ENCODE assay signal across 11 cellular contexts in genomic region chr17:74768763-74769114, GRCh38. TPM values are rescaled to one million over a fixed set of nuclear protein-coding genes. Genes with fewer than 3 reads are reported as not detected.
DNase-seq lines count a peak whose midpoint lies in the region; TF ChIP-seq lines count a peak whose summit lies in the region.
"Had no signal": no experiment of that assay in that cellular context is flagged by ENCODE, and none has a peak within 500 bp of the region (broad histone marks: within the 10 kb centered on the region; RNA-seq: fewer than 3 reads in every experiment).

No MANE protein-coding gene starts in this region.

- H3K36me3 Mint-ChIP-seq in activated naive CD4-positive, alpha-beta T cell treated with anti-CD3 and anti-CD28 coated beads, Interleukin-2, amount 50 U/mL, for 24 hours, result peaks cover 3% of the 10 kb centered on the region
- H3K36me3 Mint-ChIP-seq in mesothelial cell of epicardium, result peaks cover 15% of the 10 kb centered on the region

- peaks cover 29% of the 10 kb centered on the region for H3K4me1 Mint-ChIP-seq in activated naive CD4-positive, alpha-beta T cell treated with anti-CD3 and anti-CD28 coated beads, Interleukin-2, amount 50 U/mL, for 24 hours
- peaks cover 19% of the 10 kb centered on the region for H3K4me1 Mint-ChIP-seq in mesothelial cell of epicardium

- H3K27ac ChIP-seq in caudate nucleus (ENCODE audit: low read depth, low read length), result peak overlapping the region; percentile 93

- H3K27me3 Mint-ChIP-seq in activated naive CD4-positive, alpha-beta T cell treated with anti-CD3 and anti-CD28 coated beads, Interleukin-2, amount 50 U/mL, for 24 hours, result no peaks in the 10 kb centered on the region
- H3K27me3 Mint-ChIP-seq in mesothelial cell of epicardium (ENCODE audit: low read depth), result no peaks in the 10 kb centered on the region

- H3K9me3 Mint-ChIP-seq in activated naive CD4-positive, alpha-beta T cell treated with anti-CD3 and anti-CD28 coated beads, Interleukin-2, amount 50 U/mL, for 24 hours, result no peaks in the 10 kb centered on the region
- no peaks in the 10 kb centered on the region for H3K9me3 Mint-ChIP-seq in mesothelial cell of epicardium

- no peak for DNase-seq in activated naive CD4-positive, alpha-beta T cell treated with anti-CD3 and anti-CD28 coated beads, Interleukin-2, amount 50 U/mL, for 16 hours
- DNase-seq in caudate nucleus (lab: John Stamatoyannopoulos, UW), result peak in 1 of 61 donors; percentile 41
- no peak for DNase-seq in mesothelial cell of epicardium (ENCODE audit: low spot score in 2 of 2, unreplicated experiment in 2 of 2)
- DNase-seq in NOMO-1 treated with DMSO at 0.1 percent for 48 hours (lab: John Stamatoyannopoulos, UW; ENCODE audit: unreplicated experiment), result no peak
- DNase-seq in AG20443 (ENCODE audit: low spot score), result no peak
- no peak for DNase-seq in NCI-H69 (lab: John Stamatoyannopoulos, UW)
- DNase-seq in NCI-H2107 treated with DMSO at 0.1 percent for 48 hours (lab: John Stamatoyannopoulos, UW; ENCODE audit: unreplicated experiment), result no peak
- DNase-seq: activated CD4-positive, CD25-positive, alpha-beta regulatory T cell; stimulated activated CD4-positive, alpha-beta T cell treated with anti-CD3 and anti-CD28 coated beads, Interleukin-2, amount 100 ng/mL, for 24 hours had no signal

- peak overlapping the region; percentile 84 for H3K27ac Mint-ChIP-seq in activated naive CD4-positive, alpha-beta T cell treated with anti-CD3 and anti-CD28 coated beads, Interleukin-2, amount 50 U/mL, for 24 hours
- H3K27ac Mint-ChIP-seq in mesothelial cell of epicardium, result peak overlapping the region; percentile 8

- H3K4me3 Mint-ChIP-seq in activated naive CD4-positive, alpha-beta T cell treated with anti-CD3 and anti-CD28 coated beads, Interleukin-2, amount 50 U/mL, for 24 hours, result peak overlapping the region; percentile 19
- no peak overlapping the region for H3K4me3 Mint-ChIP-seq in mesothelial cell of epicardium

- TF ChIP-seq CTCF in mesothelial cell of epicardium (IDR thresholded peaks at IDR 0.05; ENCODE audit: unreplicated experiment), result no peak

RNA-seq across cellular contexts. Expression of gene NAT9, which starts 7.4 kb away (rescaled TPM):
- 78.2 to 83.7 TPM (median 83.1 TPM) in 3 replicates for total RNA-seq in mesothelial cell of epicardium

RNA-seq across cellular contexts. Expression of gene NHERF1, which starts 20.3 kb away (rescaled TPM):
- 34.4 to 36.2 TPM (median 34.8 TPM) in 3 replicates for total RNA-seq in mesothelial cell of epicardium

RNA-seq across cellular contexts. Expression of gene RAB37, which starts 31.7 kb away (rescaled TPM):
- total RNA-seq in mesothelial cell of epicardium, result 0.16 to 0.38 TPM (median 0.24 TPM) in 3 replicates
- total RNA-seq: M059J had no signal

RNA-seq across cellular contexts. Expression of gene CD300LF, which starts 56.0 kb away (rescaled TPM):
- not detected in 3 replicates for total RNA-seq in mesothelial cell of epicardium
- total RNA-seq: M059J had no signal
